8 cellular contexts compared by ENCODE assay signal in the genomic region with DNA sequence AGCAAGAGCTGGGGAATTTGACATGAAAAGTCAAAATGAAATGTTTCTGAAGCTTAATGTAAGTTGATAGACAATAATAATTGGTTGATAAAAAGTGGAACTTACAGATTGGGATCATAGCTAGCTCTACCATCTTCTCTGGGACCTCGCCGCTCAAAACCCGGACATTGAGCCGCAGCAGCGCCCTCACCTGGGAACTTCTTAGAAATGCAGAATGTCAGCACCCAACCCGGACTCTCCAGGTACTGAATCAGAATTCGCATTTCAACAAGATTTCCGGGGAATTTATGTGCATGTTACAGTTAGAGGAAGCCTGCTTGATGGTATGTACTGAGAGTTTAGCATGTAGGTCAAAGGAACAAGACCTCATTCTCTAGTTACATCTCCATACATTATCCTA.
A peak's percentile ranks its signal among the peaks of the same experiment; 100 is the strongest.
DNase-seq lines count a peak whose midpoint lies in the region; TF ChIP-seq lines count a peak whose summit lies in the region.
"Had no signal": no experiment of that assay in that cellular context is flagged by ENCODE, and none has a peak within 500 bp of the region (broad histone marks: within the 10 kb centered on the region; RNA-seq: fewer than 3 reads in every experiment).

No MANE protein-coding gene starts in this region.

- TF ChIP-seq CTCF in GM12875 (IDR thresholded peaks at IDR 0.05; ENCODE audit: borderline replicate concordance, insufficient read depth, low read depth, low read length) (peak; percentile 53; the same call in 1 of the 2 replicates), KMS-11 (conservative IDR thresholded peaks at IDR 0.05; ENCODE audit: low read depth, low read length) (peak; percentile 77)

- no peak overlapping the region for H3K4me2 ChIP-seq in KMS-11

- no peaks in the 10 kb centered on the region for H4K20me1 ChIP-seq in KMS-11 (ENCODE audit: insufficient read depth)

- no peaks in the 10 kb centered on the region for H3K27me3 ChIP-seq in KMS-11 (ENCODE audit: insufficient read depth, low read depth)

- H3K4me3 Mint-ChIP-seq in activated T-cell treated with anti-CD3 and anti-CD28 coated beads, Interleukin-2, amount 50 U/mL, for 24 hours = no peak overlapping the region
- H3K4me3 Mint-ChIP-seq: naive B cell had no signal

- no peaks in the 10 kb centered on the region; the same call in 1 of the 2 replicates for H3K36me3 ChIP-seq in KMS-11 (ENCODE audit: insufficient read depth)

- H3K27me3 Mint-ChIP-seq in activated T-cell treated with anti-CD3 and anti-CD28 coated beads, Interleukin-2, amount 50 U/mL, for 24 hours = peaks cover 12% of the 10 kb centered on the region

- DNase-seq in activated T-cell treated with anti-CD3 and anti-CD28 coated beads, Interleukin-2, amount 50 U/mL, for 24 hours = peak; percentile 47
- DNase-seq in kidney tubule cell (ENCODE audit: low spot score) = peak; percentile 19
- no peak for DNase-seq in 8988T
- no peak for DNase-seq in SIG-M5 (lab: John Stamatoyannopoulos, UW)
- no peak for DNase-seq in LoVo (ENCODE audit: low spot score)
- DNase-seq: naive B cell had no signal

- peaks cover 9% of the 10 kb centered on the region for H3K4me1 Mint-ChIP-seq in activated T-cell treated with anti-CD3 and anti-CD28 coated beads, Interleukin-2, amount 50 U/mL, for 24 hours (ENCODE audit: low read depth)
- H3K4me1 Mint-ChIP-seq: naive B cell had no signal

- H3K9ac ChIP-seq in KMS-11 = no peak overlapping the region

- H3K4me1 ChIP-seq in KMS-11 (ENCODE audit: low read depth, poor library complexity, severe bottlenecking) = peaks cover 2% of the 10 kb centered on the region

- H3K36me3 Mint-ChIP-seq in activated T-cell treated with anti-CD3 and anti-CD28 coated beads, Interleukin-2, amount 50 U/mL, for 24 hours (ENCODE audit: low read depth) = no peaks in the 10 kb centered on the region
- H3K36me3 Mint-ChIP-seq: naive B cell had no signal

- H3K4me3 ChIP-seq in GM12875 (ENCODE audit: low read depth, low read length) = no peak overlapping the region
- no peak overlapping the region for H3K4me3 ChIP-seq in KMS-11 (IDR thresholded peaks at IDR 0.05; ENCODE audit: insufficient read depth, low read depth, low read length)

- H3K9me3 Mint-ChIP-seq in activated T-cell treated with anti-CD3 and anti-CD28 coated beads, Interleukin-2, amount 50 U/mL, for 24 hours = no peaks in the 10 kb centered on the region
- H3K9me3 Mint-ChIP-seq: naive B cell had no signal

- no peak overlapping the region for H3K27ac Mint-ChIP-seq in activated T-cell treated with anti-CD3 and anti-CD28 coated beads, Interleukin-2, amount 50 U/mL, for 24 hours

- no peaks in the 10 kb centered on the region for H3K79me2 ChIP-seq in KMS-11 (ENCODE audit: insufficient read depth, low read depth)

- no peak overlapping the region for H3K27ac ChIP-seq in KMS-11

- H2AFZ ChIP-seq in KMS-11 (ENCODE audit: low read depth) = no peak overlapping the region

Comparison
In these comparisons a context has a peak if more than half of its experiments do, and no peak if none do; other contexts are left out.
1. DNase-seq: peak in activated T-cell treated with anti-CD3 and anti-CD28 coated beads, Interleukin-2, amount 50 U/mL, for 24 hours (single experiment) and kidney tubule cell (single experiment); none in 8988T (single experiment), SIG-M5 (single experiment) and LoVo (single experiment).